43 cellular contexts compared by ENCODE assay signal in the genomic region with DNA sequence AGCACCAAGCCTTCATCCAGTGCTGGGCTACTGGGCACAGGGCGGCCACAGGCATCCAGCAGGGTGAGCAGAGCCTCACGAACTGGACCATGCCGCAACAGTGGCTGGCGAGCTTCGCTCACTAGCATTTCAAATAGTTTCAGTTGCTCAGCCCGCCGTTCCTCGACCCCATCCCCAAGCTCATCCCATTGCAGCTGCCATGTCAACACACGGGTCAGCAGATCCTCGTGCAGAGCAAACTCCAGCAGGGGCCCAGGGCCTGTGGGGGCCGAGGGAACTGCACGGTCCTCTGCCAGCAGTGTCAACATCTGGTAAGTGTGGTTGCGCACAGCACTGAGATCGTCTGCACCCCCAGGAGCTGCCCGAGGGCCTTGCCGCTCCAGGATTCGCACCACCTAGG. TPM values are rescaled to one million over a fixed set of nuclear protein-coding genes. Genes with fewer than 3 reads are reported as not detected.
"Had no signal": no experiment of that assay in that cellular context is flagged by ENCODE, and none has a peak within 500 bp of the region (broad histone marks: within the 10 kb centered on the region; RNA-seq: fewer than 3 reads in every experiment).

No MANE protein-coding gene starts in this region.

- H3K27me3 ChIP-seq: adrenal gland, ascending aorta, body of pancreas, brain microvascular endothelial cell, breast epithelium, cardiac muscle cell had no signal

- H3K27ac ChIP-seq: adrenal gland, ascending aorta, body of pancreas, brain microvascular endothelial cell, breast epithelium, cardiac muscle cell had no signal

- ATAC-seq: activated naive CD4-positive, alpha-beta T cell treated with anti-CD3 and anti-CD28 coated beads, Interleukin-2, amount 50 U/mL, for 72 hours; activated naive CD8-positive, alpha-beta T cell treated with anti-CD3 and anti-CD28 coated beads, Interleukin-2, amount 50 U/mL, for 24 hours; activated T-cell treated with anti-CD3 and anti-CD28 coated beads, Interleukin-2, amount 50 U/mL, for 4 hours; activated T-cell treated with anti-CD3 and anti-CD28 coated beads, Interleukin-2, amount 50 U/mL, for 72 hours; activated T-helper 17 cell treated with anti-CD3 and anti-CD28 coated beads, Interleukin-2, amount 50 U/mL, for 72 hours; body of pancreas had no signal

- H3K9me3 Mint-ChIP-seq: activated naive CD4-positive, alpha-beta T cell treated with anti-CD3 and anti-CD28 coated beads for 36 hours; activated naive CD4-positive, alpha-beta T cell treated with anti-CD3 and anti-CD28 coated beads, Interleukin-2, amount 10 ng/mL, durations not matched to agents 7 days and 5 days; activated naive CD4-positive, alpha-beta T cell treated with anti-CD3 and anti-CD28 coated beads, Interleukin-2, amount 50 U/mL, for 24 hours; activated naive CD4-positive, alpha-beta T cell treated with anti-CD3 and anti-CD28 coated beads, Interleukin-2, amount 50 U/mL, for 72 hours; activated naive CD8-positive, alpha-beta T cell treated with anti-CD3 and anti-CD28 coated beads for 36 hours; activated naive CD8-positive, alpha-beta T cell treated with anti-CD3 and anti-CD28 coated beads, Interleukin-2, amount 10 ng/mL, durations not matched to agents 7 days and 5 days; activated naive CD8-positive, alpha-beta T cell treated with anti-CD3 and anti-CD28 coated beads, Interleukin-2, amount 50 U/mL, for 24 hours; activated T-cell treated with anti-CD3 and anti-CD28 coated beads, Interleukin-2, amount 50 U/mL, for 24 hours; activated T-cell treated with anti-CD3 and anti-CD28 coated beads, Interleukin-2, amount 50 U/mL, for 4 hours; activated T-cell treated with anti-CD3 and anti-CD28 coated beads, Interleukin-2, amount 50 U/mL, for 72 hours; activated T-helper 1 cell treated with anti-CD3 and anti-CD28 coated beads, Interleukin-12 subunit alpha, Interleukin-12 subunit beta, Interleukin-2, Interleukin-4 antibody, amounts not matched to agents 30 ng/mL and 10 ng/mL and 1 ng/mL, durations not matched to agents 14 hours and 24 hours and 36 hours; activated T-helper 17 cell treated with anti-CD3 and anti-CD28 coated beads, Interleukin-2, amount 50 U/mL, for 72 hours; activated T-helper 2 cell treated with anti-CD3 and anti-CD28 coated beads, Interferon-gamma antibody, Interleukin-2, Interleukin-4, amounts not matched to agents 10 μg/mL and 5 μg/mL and 100 μg/mL, durations not matched to agents 14 hours and 24 hours and 36 hours; brain; central memory CD8-positive, alpha-beta T cell had no signal

- H3K4me3 Mint-ChIP-seq: activated naive CD4-positive, alpha-beta T cell treated with anti-CD3 and anti-CD28 coated beads for 36 hours; activated naive CD4-positive, alpha-beta T cell treated with anti-CD3 and anti-CD28 coated beads, Interleukin-2, amount 10 ng/mL, durations not matched to agents 7 days and 5 days; activated naive CD4-positive, alpha-beta T cell treated with anti-CD3 and anti-CD28 coated beads, Interleukin-2, amount 50 U/mL, for 24 hours; activated naive CD8-positive, alpha-beta T cell; activated naive CD8-positive, alpha-beta T cell treated with anti-CD3 and anti-CD28 coated beads for 36 hours; activated naive CD8-positive, alpha-beta T cell treated with anti-CD3 and anti-CD28 coated beads, Interleukin-2, amount 10 ng/mL, durations not matched to agents 7 days and 5 days; activated naive CD8-positive, alpha-beta T cell treated with anti-CD3 and anti-CD28 coated beads, Interleukin-2, amount 50 U/mL, for 24 hours; activated T-cell treated with anti-CD3 and anti-CD28 coated beads, Interleukin-2, amount 50 U/mL, for 24 hours; activated T-cell treated with anti-CD3 and anti-CD28 coated beads, Interleukin-2, amount 50 U/mL, for 4 hours; activated T-cell treated with anti-CD3 and anti-CD28 coated beads, Interleukin-2, amount 50 U/mL, for 72 hours; activated T-helper 1 cell treated with anti-CD3 and anti-CD28 coated beads, Interleukin-12 subunit alpha, Interleukin-12 subunit beta, Interleukin-2, Interleukin-4 antibody, amounts not matched to agents 30 ng/mL and 10 ng/mL and 1 ng/mL, durations not matched to agents 14 hours and 24 hours and 36 hours; activated T-helper 17 cell treated with anti-CD3 and anti-CD28 coated beads, Interleukin-2, amount 50 U/mL, for 72 hours; brain; central memory CD8-positive, alpha-beta T cell had no signal

- H3K9me3 ChIP-seq: adrenal gland, ascending aorta, body of pancreas, breast epithelium had no signal

- H3K27me3 Mint-ChIP-seq: activated naive CD4-positive, alpha-beta T cell treated with anti-CD3 and anti-CD28 coated beads, Interleukin-2, amount 10 ng/mL, durations not matched to agents 7 days and 5 days; activated naive CD4-positive, alpha-beta T cell treated with anti-CD3 and anti-CD28 coated beads, Interleukin-2, amount 50 U/mL, for 24 hours; activated naive CD8-positive, alpha-beta T cell; activated naive CD8-positive, alpha-beta T cell treated with anti-CD3 and anti-CD28 coated beads for 36 hours; activated naive CD8-positive, alpha-beta T cell treated with anti-CD3 and anti-CD28 coated beads, Interleukin-2, amount 10 ng/mL, durations not matched to agents 7 days and 5 days; activated naive CD8-positive, alpha-beta T cell treated with anti-CD3 and anti-CD28 coated beads, Interleukin-2, amount 50 U/mL, for 24 hours; activated T-cell treated with anti-CD3 and anti-CD28 coated beads, Interleukin-2, amount 50 U/mL, for 24 hours; activated T-helper 17 cell treated with anti-CD3 and anti-CD28 coated beads, Interleukin-2, amount 50 U/mL, for 72 hours; brain; central memory CD8-positive, alpha-beta T cell had no signal

- H3K36me3 ChIP-seq: breast epithelium had no signal

- DNase-seq: activated effector memory CD4-positive, alpha-beta T cell treated with anti-CD3 and anti-CD28 coated beads, Interleukin-2, amount 50 U/mL, for 16 hours; activated effector memory CD4-positive, alpha-beta T cell treated with Interleukin-2 at 50 U/mL for 16 hours; activated gamma-delta T cell; activated gamma-delta T cell treated with Interleukin-2 at 50 U/mL for 16 hours; activated naive CD4-positive, alpha-beta T cell; activated naive CD4-positive, alpha-beta T cell treated with anti-CD3 and anti-CD28 coated beads for 36 hours; activated naive CD4-positive, alpha-beta T cell treated with anti-CD3 and anti-CD28 coated beads, Interleukin-2, amount 10 ng/mL, durations not matched to agents 7 days and 5 days; activated naive CD4-positive, alpha-beta T cell treated with anti-CD3 and anti-CD28 coated beads, Interleukin-2, amount 50 U/mL, for 16 hours; activated naive CD4-positive, alpha-beta T cell treated with Interleukin-2 at 50 U/mL for 16 hours; activated naive CD8-positive, alpha-beta T cell treated with anti-CD3 and anti-CD28 coated beads for 36 hours; activated naive CD8-positive, alpha-beta T cell treated with anti-CD3 and anti-CD28 coated beads, Interleukin-2, amount 10 ng/mL, durations not matched to agents 7 days and 5 days; activated naive CD8-positive, alpha-beta T cell treated with anti-CD3 and anti-CD28 coated beads, Interleukin-2, amount 50 U/mL, for 24 hours; activated T-cell treated with anti-CD3 and anti-CD28 coated beads, Interleukin-2, amount 50 U/mL, for 1 hour; activated T-cell treated with anti-CD3 and anti-CD28 coated beads, Interleukin-2, amount 50 U/mL, for 24 hours; activated T-cell treated with anti-CD3 and anti-CD28 coated beads, Interleukin-2, amount 50 U/mL, for 4 hours; activated T-cell treated with anti-CD3 and anti-CD28 coated beads, Interleukin-2, amount 50 U/mL, for 48 hours; activated T-cell treated with anti-CD3 and anti-CD28 coated beads, Interleukin-2, amount 50 U/mL, for 72 hours; adrenal gland; amniotic stem cell; amygdala; anterior cingulate cortex; aorta; body of pancreas; brain microvascular endothelial cell; caudate nucleus; central memory CD4-positive, alpha-beta T cell; cerebellar nuclear complex had no signal

- H3K27ac Mint-ChIP-seq: activated naive CD4-positive, alpha-beta T cell treated with anti-CD3 and anti-CD28 coated beads for 36 hours; activated naive CD4-positive, alpha-beta T cell treated with anti-CD3 and anti-CD28 coated beads, Interleukin-2, amount 10 ng/mL, durations not matched to agents 7 days and 5 days; activated naive CD4-positive, alpha-beta T cell treated with anti-CD3 and anti-CD28 coated beads, Interleukin-2, amount 50 U/mL, for 24 hours; activated naive CD4-positive, alpha-beta T cell treated with anti-CD3 and anti-CD28 coated beads, Interleukin-2, amount 50 U/mL, for 72 hours; activated naive CD8-positive, alpha-beta T cell; activated naive CD8-positive, alpha-beta T cell treated with anti-CD3 and anti-CD28 coated beads for 36 hours; activated naive CD8-positive, alpha-beta T cell treated with anti-CD3 and anti-CD28 coated beads, Interleukin-2, amount 10 ng/mL, durations not matched to agents 7 days and 5 days; activated naive CD8-positive, alpha-beta T cell treated with anti-CD3 and anti-CD28 coated beads, Interleukin-2, amount 50 U/mL, for 24 hours; activated T-cell treated with anti-CD3 and anti-CD28 coated beads, Interleukin-2, amount 50 U/mL, for 24 hours; activated T-cell treated with anti-CD3 and anti-CD28 coated beads, Interleukin-2, amount 50 U/mL, for 72 hours; activated T-helper 1 cell treated with anti-CD3 and anti-CD28 coated beads, Interleukin-12 subunit alpha, Interleukin-12 subunit beta, Interleukin-2, Interleukin-4 antibody, amounts not matched to agents 30 ng/mL and 10 ng/mL and 1 ng/mL, durations not matched to agents 14 hours and 24 hours and 36 hours; activated T-helper 17 cell treated with anti-CD3 and anti-CD28 coated beads, Interleukin-2, amount 50 U/mL, for 72 hours; activated T-helper 2 cell treated with anti-CD3 and anti-CD28 coated beads, Interferon-gamma antibody, Interleukin-2, Interleukin-4, amounts not matched to agents 10 μg/mL and 5 μg/mL and 100 μg/mL, durations not matched to agents 14 hours and 24 hours and 36 hours; brain had no signal

- FAIRE-seq: bronchial epithelial cell had no signal

- H3K4me1 ChIP-seq: breast epithelium had no signal

- H3K4me3 ChIP-seq: adrenal gland, ascending aorta, body of pancreas, breast epithelium, cardiac muscle cell had no signal

RNA-seq across cellular contexts. Expression of gene CNGA4, which starts 15.0 kb away (rescaled TPM):
- total RNA-seq: activated T-cell treated with anti-CD3 and anti-CD28 coated beads, Interleukin-2, amount 50 U/mL, for 4 hours; activated T-helper 2 cell treated with anti-CD3 and anti-CD28 coated beads, Interferon-gamma antibody, Interleukin-2, Interleukin-4, amounts not matched to agents 10 μg/mL and 5 μg/mL and 100 μg/mL, durations not matched to agents 14 hours and 24 hours and 36 hours; ascending aorta; body of pancreas; cardiac septum had no signal

RNA-seq across cellular contexts. Expression of gene C11orf42, which starts 18.5 kb away (rescaled TPM):
- total RNA-seq: activated naive CD4-positive, alpha-beta T cell treated with anti-CD3 and anti-CD28 coated beads for 36 hours; activated naive CD4-positive, alpha-beta T cell treated with anti-CD3 and anti-CD28 coated beads, Interleukin-2, amount 50 U/mL, for 72 hours; activated naive CD8-positive, alpha-beta T cell treated with anti-CD3 and anti-CD28 coated beads for 36 hours; activated naive CD8-positive, alpha-beta T cell treated with anti-CD3 and anti-CD28 coated beads, Interleukin-2, amount 10 ng/mL, durations not matched to agents 7 days and 5 days; activated T-cell treated with anti-CD3 and anti-CD28 coated beads, Interleukin-2, amount 50 U/mL, for 4 hours; activated T-cell treated with anti-CD3 and anti-CD28 coated beads, Interleukin-2, amount 50 U/mL, for 72 hours; activated T-helper 1 cell treated with anti-CD3 and anti-CD28 coated beads, Interleukin-12 subunit alpha, Interleukin-12 subunit beta, Interleukin-2, Interleukin-4 antibody, amounts not matched to agents 30 ng/mL and 10 ng/mL and 1 ng/mL, durations not matched to agents 14 hours and 24 hours and 36 hours; activated T-helper 17 cell treated with anti-CD3 and anti-CD28 coated beads, Interleukin-2, amount 50 U/mL, for 72 hours; activated T-helper 2 cell treated with anti-CD3 and anti-CD28 coated beads, Interferon-gamma antibody, Interleukin-2, Interleukin-4, amounts not matched to agents 10 μg/mL and 5 μg/mL and 100 μg/mL, durations not matched to agents 14 hours and 24 hours and 36 hours; adrenal gland; aorta; ascending aorta; body of pancreas; breast epithelium; bronchial epithelial cell; cardiac muscle cell; cardiac septum; cerebellum; chondrocyte had no signal
- polyA plus RNA-seq: adipose tissue, adrenal gland, aorta had no signal

RNA-seq across cellular contexts. Expression of gene OR52W1, which starts 24.8 kb away (rescaled TPM):
- total RNA-seq: activated naive CD4-positive, alpha-beta T cell treated with anti-CD3 and anti-CD28 coated beads for 36 hours; activated naive CD4-positive, alpha-beta T cell treated with anti-CD3 and anti-CD28 coated beads, Interleukin-2, amount 50 U/mL, for 72 hours; activated naive CD8-positive, alpha-beta T cell treated with anti-CD3 and anti-CD28 coated beads for 36 hours; activated naive CD8-positive, alpha-beta T cell treated with anti-CD3 and anti-CD28 coated beads, Interleukin-2, amount 10 ng/mL, durations not matched to agents 7 days and 5 days; activated T-cell treated with anti-CD3 and anti-CD28 coated beads, Interleukin-2, amount 50 U/mL, for 4 hours; activated T-cell treated with anti-CD3 and anti-CD28 coated beads, Interleukin-2, amount 50 U/mL, for 72 hours; activated T-helper 1 cell treated with anti-CD3 and anti-CD28 coated beads, Interleukin-12 subunit alpha, Interleukin-12 subunit beta, Interleukin-2, Interleukin-4 antibody, amounts not matched to agents 30 ng/mL and 10 ng/mL and 1 ng/mL, durations not matched to agents 14 hours and 24 hours and 36 hours; activated T-helper 17 cell treated with anti-CD3 and anti-CD28 coated beads, Interleukin-2, amount 50 U/mL, for 72 hours; activated T-helper 2 cell treated with anti-CD3 and anti-CD28 coated beads, Interferon-gamma antibody, Interleukin-2, Interleukin-4, amounts not matched to agents 10 μg/mL and 5 μg/mL and 100 μg/mL, durations not matched to agents 14 hours and 24 hours and 36 hours; adrenal gland; aorta; ascending aorta; body of pancreas; breast epithelium; bronchial epithelial cell; cardiac muscle cell; cardiac septum; cerebellum; chondrocyte had no signal
- polyA plus RNA-seq: adipose tissue, adrenal gland, aorta, cardiac muscle cell had no signal

RNA-seq across cellular contexts. Expression of gene CCKBR, which starts 35.8 kb away (rescaled TPM):
- total RNA-seq: activated naive CD4-positive, alpha-beta T cell treated with anti-CD3 and anti-CD28 coated beads for 36 hours; activated naive CD4-positive, alpha-beta T cell treated with anti-CD3 and anti-CD28 coated beads, Interleukin-2, amount 50 U/mL, for 72 hours; activated naive CD8-positive, alpha-beta T cell treated with anti-CD3 and anti-CD28 coated beads, Interleukin-2, amount 10 ng/mL, durations not matched to agents 7 days and 5 days; activated T-cell treated with anti-CD3 and anti-CD28 coated beads, Interleukin-2, amount 50 U/mL, for 4 hours; activated T-cell treated with anti-CD3 and anti-CD28 coated beads, Interleukin-2, amount 50 U/mL, for 72 hours; activated T-helper 1 cell treated with anti-CD3 and anti-CD28 coated beads, Interleukin-12 subunit alpha, Interleukin-12 subunit beta, Interleukin-2, Interleukin-4 antibody, amounts not matched to agents 30 ng/mL and 10 ng/mL and 1 ng/mL, durations not matched to agents 14 hours and 24 hours and 36 hours; activated T-helper 17 cell treated with anti-CD3 and anti-CD28 coated beads, Interleukin-2, amount 50 U/mL, for 72 hours; activated T-helper 2 cell treated with anti-CD3 and anti-CD28 coated beads, Interferon-gamma antibody, Interleukin-2, Interleukin-4, amounts not matched to agents 10 μg/mL and 5 μg/mL and 100 μg/mL, durations not matched to agents 14 hours and 24 hours and 36 hours; aorta; ascending aorta; breast epithelium; bronchial epithelial cell; cardiac septum; chondrocyte had no signal
- polyA plus RNA-seq: aorta had no signal
